In genomic region chr2:43133708-43134570, GRCh38 we compare ENCODE assay signal across 8 cellular contexts.
A peak's percentile ranks its signal among the peaks of the same experiment; 100 is the strongest.
DNase-seq lines count a peak whose midpoint lies in the region; ATAC-seq, FAIRE-seq and TF ChIP-seq lines count a peak whose summit lies in the region.

No MANE protein-coding gene starts in this region.

- H3K9ac ChIP-seq in mucosa of stomach (ENCODE audit: low read length): peak overlapping the region; percentile 30

- TF ChIP-seq POLR2A in GM12892 (IDR thresholded peaks at IDR 0.05; ENCODE audit: low read depth, low read length): no peak

- H3K27me3 ChIP-seq in mucosa of stomach (ENCODE audit: control insufficient read depth, insufficient read depth, low read length) (no peaks in the 10 kb centered on the region), upper lobe of right lung (no peaks in the 10 kb centered on the region)

- TF ChIP-seq CTCF in upper lobe of right lung (IDR thresholded peaks at IDR 0.05): no peak

- H3K4me1 ChIP-seq in mucosa of stomach (ENCODE audit: control insufficient read depth, insufficient read depth, low read length): peaks cover 56% of the 10 kb centered on the region
- peaks cover 79% of the 10 kb centered on the region for H3K4me1 ChIP-seq in upper lobe of right lung

- no peaks in the 10 kb centered on the region for H3K9me3 ChIP-seq in mucosa of stomach (ENCODE audit: control insufficient read depth, low read length)
- H3K9me3 ChIP-seq in upper lobe of right lung: no peaks in the 10 kb centered on the region

- intact Hi-C loops in upper lobe of right lung (cut with DNase I): loop anchor here (10.0 kb wide), 1 partner anchor 91 kb away; the partner anchor contains the start of gene ZFP36L2

- ATAC-seq in upper lobe of right lung (peak; percentile 3), GM18861 (IDR thresholded peaks at IDR 0.05; ENCODE audit: unreplicated experiment) (no peak)

- H3K4me3 ChIP-seq in mucosa of stomach (ENCODE audit: low read length): no peak overlapping the region
- no peak overlapping the region for H3K4me3 ChIP-seq in upper lobe of right lung

- peak overlapping the region; percentile 78 for H3K27ac ChIP-seq in upper lobe of right lung

- H3K36me3 ChIP-seq in mucosa of stomach (ENCODE audit: control insufficient read depth, insufficient read depth, low read length): no peaks in the 10 kb centered on the region
- H3K36me3 ChIP-seq in upper lobe of right lung: no peaks in the 10 kb centered on the region

- DNase-seq in GM12892 (ENCODE audit: insufficient read length) (no peak), SIG-M5 (lab: John Stamatoyannopoulos, UW) (peak; percentile 90), activated gamma-delta T cell (lab: John Stamatoyannopoulos, UW) (peak; percentile 49), upper lobe of right lung (peak; percentile 77), NCI-H2171 treated with DMSO at 0.1 percent for 48 hours (lab: John Stamatoyannopoulos, UW) (no peak), NCI-H146 treated with DMSO at 0.1 percent for 48 hours (lab: John Stamatoyannopoulos, UW; ENCODE audit: unreplicated experiment) (no peak)

- peak; percentile 36 for FAIRE-seq in GM12892 (lab: Jason Lieb, UNC)

Comparison
In these comparisons a context has a peak if more than half of its experiments do, and no peak if none do; other contexts are left out.
1. DNase-seq: peak in SIG-M5 (single experiment), activated gamma-delta T cell (single experiment) and upper lobe of right lung (single experiment); none in GM12892 (single experiment), NCI-H2171 treated with DMSO at 0.1 percent for 48 hours (single experiment) and NCI-H146 treated with DMSO at 0.1 percent for 48 hours (single experiment).